Comparison of ENCODE assay signal across 8 cellular contexts in genomic region chr11:79100093-79100704, GRCh38.
A peak's percentile ranks its signal among the peaks of the same experiment; 100 is the strongest.
DNase-seq lines count a peak whose midpoint lies in the region; ATAC-seq and TF ChIP-seq lines count a peak whose summit lies in the region.

No MANE protein-coding gene starts in this region.

- TF ChIP-seq CTCF in Caco-2 (IDR thresholded peaks at IDR 0.05; ENCODE audit: insufficient read depth in 1 of 2, low read depth in 1 of 2, low read length in 1 of 2, severe bottlenecking in 1 of 2, unreplicated experiment in 1 of 2) (peak; percentile 86 to 90), brain (conservative IDR thresholded peaks at IDR 0.05) (peak; percentile 54 to 71), tibial artery (IDR thresholded peaks at IDR 0.05) (peak; percentile 60 to 71)

- no peak overlapping the region for H3K27ac ChIP-seq in tibial artery

- POLR2A ChIA-PET in Caco-2 (lab: Charles Lee) = no interaction called here

- DNase-seq in Caco-2 (peak; percentile 68 to 73), NCI-H774 (lab: John Stamatoyannopoulos, UW) (peak; percentile 21), left colon (peak in 1 of 2 donors; percentile 30), tibial artery (peak; percentile 43 to 58)

- H3K4me1 Mint-ChIP-seq in Caco-2 (ENCODE audit: low read depth, unreplicated experiment) (peaks cover 6% of the 10 kb centered on the region), brain (peaks cover 60% of the 10 kb centered on the region)

- H3K4me1 ChIP-seq in Caco-2 (peaks cover 9% of the 10 kb centered on the region; the same call in 1 of the 2 replicates), tibial artery (peaks cover 0 to 52% (median 26%) of the 10 kb centered on the region in 4 donors)

- no TSS peak for BruUV-seq in Caco-2 (replicated peaks; lab: Mats Ljungman, UMichigan)

- H3K9me3 Mint-ChIP-seq in Caco-2 (ENCODE audit: unreplicated experiment) (no peaks in the 10 kb centered on the region), brain (peaks cover 0 to 7% (median 0%) of the 10 kb centered on the region in 5 experiments)

- H3K27me3 ChIP-seq in Caco-2 (replicated peaks; ENCODE audit: control insufficient read depth, insufficient read depth, low read length) = no peaks in the 10 kb centered on the region
- H3K27me3 ChIP-seq in tibial artery = no peaks in the 10 kb centered on the region

- ATAC-seq in GM18519 (IDR thresholded peaks at IDR 0.05; ENCODE audit: low FRiP score, unreplicated experiment) (peak; percentile 90), HG02981 (IDR thresholded peaks at IDR 0.05; ENCODE audit: unreplicated experiment) (peak; percentile 95), left colon (peak; percentile 71), GM18870 (IDR thresholded peaks at IDR 0.05; ENCODE audit: unreplicated experiment) (no peak)

- no peaks in the 10 kb centered on the region for H3K9me3 ChIP-seq in Caco-2
- H3K9me3 ChIP-seq in tibial artery = no peaks in the 10 kb centered on the region

- CTCF ChIA-PET in Caco-2 (lab: Charles Lee) = interaction anchor here (0.5 to 4.7 kb wide), 30 partner anchors 9 to 454 kb away, joined by 3 to 67 read pairs (median 5); no protein-coding TSS in a partner anchor

- no peak overlapping the region for H3K27ac Mint-ChIP-seq in Caco-2 (ENCODE audit: unreplicated experiment)
- H3K27ac Mint-ChIP-seq in brain = peak overlapping the region in 1 of 5 experiments; percentile 77

- peaks cover 6% of the 10 kb centered on the region for H3K27me3 Mint-ChIP-seq in Caco-2 (ENCODE audit: insufficient read depth, unreplicated experiment)
- H3K27me3 Mint-ChIP-seq in brain = peaks cover 7% of the 10 kb centered on the region

- no peaks in the 10 kb centered on the region for H3K36me3 Mint-ChIP-seq in Caco-2 (ENCODE audit: insufficient read depth, unreplicated experiment)
- no peaks in the 10 kb centered on the region for H3K36me3 Mint-ChIP-seq in brain

- no peak overlapping the region for H3K4me3 Mint-ChIP-seq in Caco-2 (ENCODE audit: unreplicated experiment)
- H3K4me3 Mint-ChIP-seq in brain = no peak overlapping the region

- H3K36me3 ChIP-seq in Caco-2 (ENCODE audit: control insufficient read depth, insufficient read depth, low read length) (no peaks in the 10 kb centered on the region), tibial artery (no peaks in the 10 kb centered on the region)

- intact Hi-C loops in Caco-2 (cut with micrococcal nuclease; ENCODE audit: unreplicated experiment) = loop anchor here (1.0 kb wide), 5 partner anchors 12 to 455 kb away; no protein-coding TSS in a partner anchor
- intact Hi-C loops in left colon (cut with DNase I, micrococcal nuclease) = no loop called here
- intact Hi-C loops in tibial artery (cut with DNase I; ENCODE audit: low total_unique reads) = no loop called here

- no peak overlapping the region for H3K4me3 ChIP-seq in Caco-2 (ENCODE audit: low read depth, low read length)
- H3K4me3 ChIP-seq in tibial artery = no peak overlapping the region
